24 cellular contexts compared by ENCODE assay signal in genomic region chr4:185341377-185341776, GRCh38. TPM values are rescaled to one million over a fixed set of nuclear protein-coding genes. Genes with fewer than 3 reads are reported as not detected.
DNase-seq lines count a peak whose midpoint lies in the region; ATAC-seq lines count a peak whose summit lies in the region.
"Had no signal": no experiment of that assay in that cellular context is flagged by ENCODE, and none has a peak within 500 bp of the region (broad histone marks: within the 10 kb centered on the region; RNA-seq: fewer than 3 reads in every experiment).

No MANE protein-coding gene starts in this region.

- H3K36me3 Mint-ChIP-seq in T-helper 17 cell (ENCODE audit: low read depth) (peaks cover 6% of the 10 kb centered on the region), memory B cell (peaks cover 45% of the 10 kb centered on the region)

- H3K9me3 Mint-ChIP-seq in memory B cell = no peaks in the 10 kb centered on the region

- H3K4me1 Mint-ChIP-seq in T-helper 17 cell = peaks cover 22% of the 10 kb centered on the region
- H3K4me1 Mint-ChIP-seq in memory B cell = peaks cover 55% of the 10 kb centered on the region

- in situ Hi-C loops in G401 (cut with HindIII; ENCODE audit: low sequenced_read_pairs) = no loop called here

- H3K27me3 Mint-ChIP-seq in T-helper 17 cell = no peaks in the 10 kb centered on the region
- no peaks in the 10 kb centered on the region for H3K27me3 Mint-ChIP-seq in memory B cell

- DNase-seq in T-helper 17 cell = no peak
- DNase-seq in memory B cell (ENCODE audit: low spot score in 2 of 2) = no peak
- no peak for DNase-seq in G401 (ENCODE audit: low spot score)
- DNase-seq: activated naive CD4-positive, alpha-beta T cell treated with Interleukin-2 at 50 U/mL for 16 hours; dermis blood vessel endothelial cell; DMS153; foreskin fibroblast; GOT3; mesendoderm; NCI-H1436 treated with DMSO at 0.1 percent for 48 hours; NCI-H345; pancreas; Peyer's patch; SIG-M5; stimulated activated naive CD4-positive, alpha-beta T cell had no signal

- ATAC-seq in GM18868 (IDR thresholded peaks at IDR 0.05; ENCODE audit: unreplicated experiment) = peak; percentile 13
- peak; percentile 6 for ATAC-seq in GM21737 (IDR thresholded peaks at IDR 0.05; ENCODE audit: unreplicated experiment)
- ATAC-seq in T-helper 17 cell = no peak
- no peak for ATAC-seq in memory B cell (ENCODE audit: low read depth)
- no peak for ATAC-seq in GM18873 (IDR thresholded peaks at IDR 0.05; ENCODE audit: low FRiP score, unreplicated experiment)
- ATAC-seq in GM19351 (IDR thresholded peaks at IDR 0.05; ENCODE audit: unreplicated experiment) = no peak
- no peak for ATAC-seq in HG03039 (IDR thresholded peaks at IDR 0.05; ENCODE audit: unreplicated experiment)
- ATAC-seq: left lobe of liver, pancreas had no signal

- H3K27ac Mint-ChIP-seq in T-helper 17 cell (peak overlapping the region; percentile 62), memory B cell (peak overlapping the region; percentile 87)
- H3K27ac Mint-ChIP-seq: neural progenitor cell; T-helper 2 cell treated with Interferon-gamma antibody and Interleukin-4, amounts not matched to agents 5 μg/mL and 100 μg/mL, for 36 hours had no signal

- H3K4me3 Mint-ChIP-seq in T-helper 17 cell = no peak overlapping the region
- H3K4me3 Mint-ChIP-seq in memory B cell = no peak overlapping the region
- H3K4me3 Mint-ChIP-seq: neural progenitor cell; T-helper 2 cell treated with Interferon-gamma antibody and Interleukin-4, amounts not matched to agents 5 μg/mL and 100 μg/mL, for 36 hours had no signal

- H3K9me3 ChIP-seq in T-helper 17 cell (ENCODE audit: control insufficient read depth, low read length, poor library complexity, severe bottlenecking) = no peaks in the 10 kb centered on the region
- H3K9me3 ChIP-seq: esophagus muscularis mucosa, pancreas, Peyer's patch had no signal

RNA-seq across cellular contexts. Expression of gene LRP2BP, which starts 54.3 kb away (rescaled TPM):
- total RNA-seq in T-helper 17 cell = 1 to 10 TPM; 2.1 to 3.3 TPM
- total RNA-seq in G401 (2014; rRNA removed; shearing (Covaris generic)) = not detected in 2 replicates

RNA-seq across cellular contexts. Expression of gene ANKRD37, which starts 55.3 kb away (rescaled TPM):
- total RNA-seq in T-helper 17 cell = 10 to 100 TPM; 16.1 to 19.1 TPM
- total RNA-seq in G401 (2014; rRNA removed; shearing (Covaris generic)) = 1.6 and 5.8 TPM in 2 replicates

Comparison
In these comparisons a context has a peak if more than half of its experiments do, and no peak if none do; other contexts are left out.
1. ATAC-seq: peak in GM18868 (single experiment) and GM21737 (single experiment); none in T-helper 17 cell (single experiment), memory B cell (single experiment), GM18873 (single experiment), GM19351 (single experiment) and HG03039 (single experiment).